9 cellular contexts compared by ENCODE assay signal in genomic region chr21:21921410-21922232, GRCh38.
DNase-seq lines count a peak whose midpoint lies in the region; ATAC-seq and TF ChIP-seq lines count a peak whose summit lies in the region.
"Had no signal": no experiment of that assay in that cellular context is flagged by ENCODE, and none has a peak within 500 bp of the region (broad histone marks: within the 10 kb centered on the region; RNA-seq: fewer than 3 reads in every experiment).

No MANE protein-coding gene starts in this region.

- TF ChIP-seq CTCF in IMR-90 (conservative IDR thresholded peaks at IDR 0.05; ENCODE audit: low read depth, low read length) (peak; percentile 53), WI38 (IDR thresholded peaks at IDR 0.05; ENCODE audit: low read depth, low read length) (peak; percentile 59), lung (IDR thresholded peaks at IDR 0.05; ENCODE audit: control extremely low read depth, extremely low read depth) (peak; percentile 16)

- no peak overlapping the region for H3K27ac Mint-ChIP-seq in CD4-positive, alpha-beta memory T cell

- no peaks in the 10 kb centered on the region for H3K36me3 Mint-ChIP-seq in CD4-positive, alpha-beta memory T cell

- no peaks in the 10 kb centered on the region for H3K79me1 ChIP-seq in IMR-90 (ENCODE audit: low read depth in 1 of 2, low read length in 2 of 2)

- H3K4me1 Mint-ChIP-seq in CD4-positive, alpha-beta memory T cell = no peaks in the 10 kb centered on the region

- no peak overlapping the region for H4K5ac ChIP-seq in IMR-90 (ENCODE audit: low read depth, low read length)

- H2AK5ac ChIP-seq in IMR-90 (ENCODE audit: low read depth, low read length) = no peak overlapping the region

- no peak overlapping the region for H3K4me3 Mint-ChIP-seq in CD4-positive, alpha-beta memory T cell

- no peak overlapping the region for H3K18ac ChIP-seq in IMR-90 (ENCODE audit: low read depth, low read length)

- H4K8ac ChIP-seq in IMR-90 (ENCODE audit: low read depth in 2 of 2, low read length in 2 of 2) = no peak overlapping the region

- intact Hi-C loops in IMR-90 (cut with micrococcal nuclease) = loop anchor here (1.0 to 5.0 kb wide), 3 partner anchors 689 to 921 kb away; no protein-coding TSS in a partner anchor
- intact Hi-C loops in CD4-positive, alpha-beta memory T cell (cut with micrococcal nuclease) = no loop called here

- H3K27me3 Mint-ChIP-seq in CD4-positive, alpha-beta memory T cell = no peaks in the 10 kb centered on the region

- ATAC-seq in IMR-90 (ENCODE audit: low read depth) (peak; percentile 46; the same call in 1 of the 2 replicates), lung (ENCODE audit: insufficient read depth, low FRiP score) (no peak), GM21737 (IDR thresholded peaks at IDR 0.05; ENCODE audit: unreplicated experiment) (no peak)

- H3K9me3 ChIP-seq in IMR-90 (ENCODE audit: control insufficient read depth, insufficient read depth, low read length) = peaks cover 2% of the 10 kb centered on the region; the same call in 1 of the 2 replicates
- no peaks in the 10 kb centered on the region for H3K9me3 ChIP-seq in lung (ENCODE audit: control insufficient read depth in 2 of 2, insufficient read depth in 1 of 2, low read length in 1 of 2)
- H3K9me3 ChIP-seq in CD4-positive, alpha-beta memory T cell (ENCODE audit: control insufficient read depth in 1 of 2, low read length in 2 of 2) = peaks cover 0 to 2% of the 10 kb centered on the region in 2 donors

- no peaks in the 10 kb centered on the region for H4K20me1 ChIP-seq in IMR-90 (ENCODE audit: insufficient read depth, low read length)

- H3K9ac ChIP-seq in IMR-90 (ENCODE audit: low read depth, low read length) = no peak overlapping the region

- H3K36me3 ChIP-seq in IMR-90 (ENCODE audit: control insufficient read depth, insufficient read depth, low read length) (no peaks in the 10 kb centered on the region), lung (ENCODE audit: control insufficient read depth in 2 of 2, insufficient read depth in 2 of 2, low read length in 2 of 2) (no peaks in the 10 kb centered on the region)
- H3K36me3 ChIP-seq in CD4-positive, alpha-beta memory T cell (ENCODE audit: insufficient read depth, low read length) = no peaks in the 10 kb centered on the region

- H2BK15ac ChIP-seq in IMR-90 (ENCODE audit: low read depth, low read length) = no peak overlapping the region

- CTCF ChIA-PET in IMR-90 (lab: Yijun Ruan, JAX) = interaction anchor here (0.6 to 1.8 kb wide), 20 partner anchors 11 to 1500 kb away, joined by 3 to 10 read pairs (median 4); no protein-coding TSS in a partner anchor
- CTCF ChIA-PET in CD4-positive, alpha-beta memory T cell (lab: Charles Lee; ENCODE audit: partially characterized antibody) = no interaction called here

- H2BK120ac ChIP-seq in IMR-90 (ENCODE audit: low read depth, low read length) = no peak overlapping the region

- H3K23ac ChIP-seq in IMR-90 (ENCODE audit: low read depth, low read length) = no peak overlapping the region

- no peak overlapping the region for H2AFZ ChIP-seq in IMR-90 (replicated peaks; ENCODE audit: low read length, poor library complexity)

- no peak overlapping the region for H3K56ac ChIP-seq in IMR-90 (ENCODE audit: extremely low read depth, insufficient read depth, low read length)

- H2BK20ac ChIP-seq in IMR-90 (ENCODE audit: low read depth, low read length) = no peak overlapping the region

- POLR2A ChIA-PET in IMR-90 (lab: Charles Lee; ENCODE audit: unreplicated experiment) = no interaction called here
- POLR2A ChIA-PET in CD4-positive, alpha-beta memory T cell (lab: Charles Lee; ENCODE audit: partially characterized antibody) = no interaction called here

- DNase-seq in DMS153 (lab: John Stamatoyannopoulos, UW) = peak; percentile 1
- peak; percentile 11 for DNase-seq in IMR-90
- no peak for DNase-seq in lung (ENCODE audit: low spot score)
- no peak for DNase-seq in cerebellum (ENCODE audit: low spot score)
- no peak for DNase-seq in activated CD4-positive, CD25-positive, alpha-beta regulatory T cell (lab: John Stamatoyannopoulos, UW)
- no peak for DNase-seq in CD4-positive, alpha-beta memory T cell
- DNase-seq: activated naive CD4-positive, alpha-beta T cell had no signal

- no TSS peak for BruUV-seq in IMR-90 (replicated peaks; lab: Mats Ljungman, UMichigan)

- H3K27ac ChIP-seq in IMR-90 (ENCODE audit: insufficient read depth, low read length) (no peak overlapping the region), lung (ENCODE audit: low read depth in 1 of 2, low read length in 1 of 2) (no peak overlapping the region)
- H3K27ac ChIP-seq in CD4-positive, alpha-beta memory T cell (ENCODE audit: low read depth, low read length) = no peak overlapping the region

- no peak for TF ChIP-seq POLR2A in IMR-90 (IDR thresholded peaks at IDR 0.05; ENCODE audit: low read depth, low read length)

- H3K27me3 ChIP-seq in IMR-90 (ENCODE audit: control insufficient read depth, insufficient read depth, low read length) = no peaks in the 10 kb centered on the region
- no peaks in the 10 kb centered on the region for H3K27me3 ChIP-seq in lung (ENCODE audit: control insufficient read depth, insufficient read depth)
- no peaks in the 10 kb centered on the region for H3K27me3 ChIP-seq in CD4-positive, alpha-beta memory T cell (ENCODE audit: insufficient read depth, low read length)

- dilution Hi-C loops in IMR-90 (cut with HindIII; ENCODE audit: low sequenced_read_pairs, unreplicated experiment) = no loop called here

- H3K4ac ChIP-seq in IMR-90 (ENCODE audit: low read depth, low read length) = no peak overlapping the region

- no CpG with 5 or more reads among the region's 6 CpGs for WGBS in IMR-90 (ENCODE audit: extremely low coverage in 2 of 2, insufficient read length in 1 of 2), 2 experiments
- WGBS in lung, 2 donors = 45 to 48% methylated on average over 6 of the region's 6 CpGs

- H3K4me1 ChIP-seq in IMR-90 (ENCODE audit: control insufficient read depth, insufficient read depth, low read length) = no peaks in the 10 kb centered on the region
- H3K4me1 ChIP-seq in lung (ENCODE audit: control insufficient read depth in 2 of 2, insufficient read depth in 2 of 2, low read length in 2 of 2) = no peaks in the 10 kb centered on the region
- no peaks in the 10 kb centered on the region for H3K4me1 ChIP-seq in CD4-positive, alpha-beta memory T cell (ENCODE audit: insufficient read depth, low read length)

- no peak overlapping the region for H3K14ac ChIP-seq in IMR-90 (replicated peaks; ENCODE audit: low read depth, low read length)

- no peak overlapping the region for H4K91ac ChIP-seq in IMR-90 (ENCODE audit: insufficient read depth, low read depth, low read length)

- H3K9me3 Mint-ChIP-seq in CD4-positive, alpha-beta memory T cell = peaks cover 0 to 7% (median 4%) of the 10 kb centered on the region in 8 donors

- H3K9me1 ChIP-seq in IMR-90 (ENCODE audit: insufficient read depth, low read length) = no peaks in the 10 kb centered on the region

- TF ChIP-seq RAD21 in IMR-90 (IDR thresholded peaks at IDR 0.05; ENCODE audit: low read length) = peak; percentile 72

- H3K4me3 ChIP-seq in IMR-90 (ENCODE audit: insufficient read depth, low read depth, low read length) (no peak overlapping the region), WI38 (ENCODE audit: low read depth, low read length) (0 out of 2 replicates have a peak overlapping the region, but pooled peaks have one; percentile 7), lung (no peak overlapping the region)
- H3K4me3 ChIP-seq in CD4-positive, alpha-beta memory T cell (ENCODE audit: low read length in 2 of 2) = no peak overlapping the region

- H3K4me2 ChIP-seq in IMR-90 (ENCODE audit: low read depth, low read length) = no peak overlapping the region

- in situ Hi-C loops in IMR-90 (cut with MboI; ENCODE audit: low sequenced_read_pairs) = loop anchor here (25.0 kb wide), 1 partner anchor 909 kb away; no protein-coding TSS in a partner anchor

- H2AK9ac ChIP-seq in IMR-90 (replicated peaks; ENCODE audit: low read depth, low read length, poor library complexity) = no peak overlapping the region

- no peak overlapping the region for H2BK5ac ChIP-seq in IMR-90 (ENCODE audit: low read depth, low read length, poor library complexity, severe bottlenecking)

TF ChIP-seq in IMR-90, 13 proteins besides CTCF, POLR2A, EP300 and RAD21:
- no peak for TF ChIP-seq MAZ (IDR thresholded peaks at IDR 0.05; ENCODE audit: borderline replicate concordance, low read depth, low read length)
- no peak for TF ChIP-seq MAFK (IDR thresholded peaks at IDR 0.05; ENCODE audit: low read depth, low read length)
- TF ChIP-seq RFX5 (IDR thresholded peaks at IDR 0.05; ENCODE audit: low read depth, low read length) = no peak
- TF ChIP-seq MXI1 (IDR thresholded peaks at IDR 0.05; ENCODE audit: borderline replicate concordance, low read depth, low read length) = no peak
- no peak for TF ChIP-seq USF2 (IDR thresholded peaks at IDR 0.05; ENCODE audit: low read depth, low read length)
- TF ChIP-seq CHD1 (IDR thresholded peaks at IDR 0.05; ENCODE audit: low read depth, low read length) = no peak
- no peak for TF ChIP-seq BHLHE40 (IDR thresholded peaks at IDR 0.05; ENCODE audit: low read depth, low read length)
- no peak for TF ChIP-seq ELK1 (IDR thresholded peaks at IDR 0.05; ENCODE audit: borderline replicate concordance, low read depth, low read length)
- peak; percentile 72 for TF ChIP-seq SMC3 (IDR thresholded peaks at IDR 0.05; ENCODE audit: low read depth, low read length)
TF ChIP-seq in IMR-90: peak in this region for 1.

Comparison
In these comparisons a context has a peak if more than half of its experiments do, and no peak if none do; other contexts are left out.
1. DNase-seq: peak in DMS153 (single experiment) and IMR-90 (single experiment); none in lung (single experiment), cerebellum (single experiment), activated CD4-positive, CD25-positive, alpha-beta regulatory T cell (0 of 4) and CD4-positive, alpha-beta memory T cell (0 of 5).
2. Peak in every context shown above with its lines, with median percentiles within 50 percentile points of each other: CTCF ChIP-seq.